Comparison of ENCODE assay signal across 8 cellular contexts in genomic region chr16:17470871-17471744, GRCh38. TPM values are rescaled to one million over a fixed set of nuclear protein-coding genes. Genes with fewer than 3 reads are reported as not detected.
DNase-seq lines count a peak whose midpoint lies in the region; ATAC-seq and TF ChIP-seq lines count a peak whose summit lies in the region.

TSS of gene XYLT1 (minus strand) at chr16:17470960. CDS start at chr16:17470796, 164 bp downstream.

- ATAC-seq in HG02840 (IDR thresholded peaks at IDR 0.05; ENCODE audit: low FRiP score, unreplicated experiment) (no peak), GM18873 (IDR thresholded peaks at IDR 0.05; ENCODE audit: low FRiP score, unreplicated experiment) (no peak)

- peaks cover 41% of the 10 kb centered on the region for H4K20me1 ChIP-seq in smooth muscle cell (ENCODE audit: low read depth)

- 17% methylated on average over 17 of the region's 44 CpGs for WGBS in smooth muscle cell (ENCODE audit: low lambda C conversion rate)

- peaks cover 25% of the 10 kb centered on the region for H3K4me1 ChIP-seq in smooth muscle cell (ENCODE audit: low read depth)

- H3K9ac ChIP-seq in smooth muscle cell (ENCODE audit: low read depth): peak within 1 kb of the TSS; percentile 70

- H3K27me3 ChIP-seq in brain microvascular endothelial cell (replicated peaks): peaks cover 15% of the 10 kb centered on the region
- H3K27me3 ChIP-seq in smooth muscle cell (ENCODE audit: low read depth): no peaks in the 10 kb centered on the region

- H3K36me3 ChIP-seq in brain microvascular endothelial cell (replicated peaks) (no peaks in the 10 kb centered on the region), smooth muscle cell (ENCODE audit: low read depth) (no peaks in the 10 kb centered on the region)

- peak within 1 kb of the TSS; percentile 87 for H3K4me2 ChIP-seq in smooth muscle cell

- no peak for TF ChIP-seq CTCF in brain microvascular endothelial cell (IDR thresholded peaks at IDR 0.05; ENCODE audit: low read depth, low read length, missing control alignments)
- no peak for TF ChIP-seq CTCF in smooth muscle cell (IDR thresholded peaks at IDR 0.05; ENCODE audit: borderline replicate concordance, insufficient read depth, poor library complexity, severe bottlenecking)

- H3K27ac ChIP-seq in brain microvascular endothelial cell: no peak within 1 kb of the TSS
- H3K27ac ChIP-seq in smooth muscle cell (ENCODE audit: low read depth): peak within 1 kb of the TSS; percentile 64

- peak within 1 kb of the TSS; percentile 49 for H3K4me3 ChIP-seq in brain microvascular endothelial cell (ENCODE audit: low read depth, low read length)
- H3K4me3 ChIP-seq in smooth muscle cell: peak within 1 kb of the TSS; percentile 72

- in situ Hi-C loops in brain microvascular endothelial cell (cut with HindIII; ENCODE audit: low pct_ligation_motif_present, low sequenced_read_pairs): no loop called here

- peak; percentile 85 for DNase-seq in activated effector memory CD4-positive, alpha-beta T cell treated with anti-CD3 and anti-CD28 coated beads, Interleukin-2, amount 50 U/mL, for 16 hours
- DNase-seq in activated effector memory CD4-positive, alpha-beta T cell treated with Interleukin-2 at 50 U/mL for 16 hours: no peak
- DNase-seq in T-helper 2 cell: peak in 4 of 5 experiments; percentile 26 to 71 (median 40)
- peak; percentile 44 for DNase-seq in brain microvascular endothelial cell
- peak; percentile 80 for DNase-seq in iPS-NIHi7 (ENCODE audit: extremely low spot score)
- no peak for DNase-seq in smooth muscle cell (lab: John Stamatoyannopoulos, UW; ENCODE audit: unreplicated experiment)

- H2AFZ ChIP-seq in smooth muscle cell (ENCODE audit: low read depth): peak within 1 kb of the TSS; percentile 2

- H3K79me2 ChIP-seq in smooth muscle cell (ENCODE audit: low read depth): peaks cover 4% of the 10 kb centered on the region

- no peaks in the 10 kb centered on the region for H3K9me3 ChIP-seq in smooth muscle cell (replicated peaks; ENCODE audit: low read depth)

- peaks cover 9% of the 10 kb centered on the region for H3F3A ChIP-seq in smooth muscle cell (ENCODE audit: low read depth)

RNA-seq across cellular contexts. Expression of gene XYLT1, which starts in this region (rescaled TPM):
- total RNA-seq in smooth muscle cell: 19.9 and 22.4 TPM in 2 replicates
- 8.2 and 9.5 TPM in 2 replicates for polyA plus RNA-seq in smooth muscle cell

Comparison
In these comparisons a context has a peak if more than half of its experiments do, and no peak if none do; other contexts are left out.
1. DNase-seq: peak in activated effector memory CD4-positive, alpha-beta T cell treated with anti-CD3 and anti-CD28 coated beads, Interleukin-2, amount 50 U/mL, for 16 hours (single experiment), T-helper 2 cell (4 of 5), brain microvascular endothelial cell (single experiment) and iPS-NIHi7 (single experiment); none in activated effector memory CD4-positive, alpha-beta T cell treated with Interleukin-2 at 50 U/mL for 16 hours (single experiment) and smooth muscle cell (single experiment).